In the genomic region with DNA sequence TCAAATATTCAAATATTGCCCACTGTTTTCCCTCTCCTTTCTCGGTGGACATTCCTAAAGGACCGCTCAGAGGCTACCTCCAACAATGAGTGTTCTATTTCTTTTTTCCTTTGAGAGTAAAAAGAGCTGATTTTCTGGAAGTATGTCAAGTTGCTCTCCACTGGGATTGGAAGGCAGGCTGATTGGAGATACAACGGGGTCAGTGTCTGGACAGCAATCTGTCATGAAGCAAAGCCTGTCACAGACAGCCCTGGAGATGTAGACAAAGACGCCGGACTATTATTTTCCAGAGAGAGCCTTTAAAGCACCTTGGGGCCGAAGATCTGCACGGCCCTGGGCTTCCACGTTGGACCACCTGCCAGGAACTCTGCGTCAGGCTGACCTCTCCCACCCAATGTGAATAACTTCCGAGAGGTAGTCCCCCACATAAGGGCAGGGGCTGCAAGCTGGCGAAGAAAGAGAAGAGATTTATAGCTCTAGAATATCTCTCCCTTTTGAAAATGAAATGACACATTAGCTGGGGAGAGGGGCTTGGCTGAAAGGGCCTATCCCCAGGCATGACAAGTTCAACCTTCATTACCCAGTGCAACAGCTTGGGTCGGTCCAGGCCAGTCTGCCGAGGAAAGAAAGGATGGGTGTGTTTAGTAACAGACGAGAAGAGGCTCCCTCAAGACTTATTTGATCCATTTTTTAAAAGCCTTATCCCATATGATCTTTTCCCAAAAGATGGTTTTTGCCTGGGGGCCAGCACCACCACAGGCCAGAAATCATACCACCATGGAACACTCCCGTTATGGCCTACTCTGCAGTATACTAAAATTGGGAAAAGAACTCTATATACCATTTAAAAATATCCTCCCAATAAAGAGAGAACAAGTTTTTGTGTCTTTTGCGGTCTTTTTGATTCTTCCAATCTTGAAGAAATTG, we compare ENCODE assay signal across 16 cellular contexts.
DNase-seq lines count a peak whose midpoint lies in the region; ATAC-seq and TF ChIP-seq lines count a peak whose summit lies in the region.
"Had no signal": no experiment of that assay in that cellular context is flagged by ENCODE, and none has a peak within 500 bp of the region (broad histone marks: within the 10 kb centered on the region; RNA-seq: fewer than 3 reads in every experiment).

No MANE protein-coding gene starts in this region.

- no peak overlapping the region for H3K9ac ChIP-seq in endodermal cell (ENCODE audit: extremely low read depth, low read length, poor library complexity, severe bottlenecking)

- DNase-seq in activated T-cell treated with anti-CD3 and anti-CD28 coated beads, Interleukin-2, amount 50 U/mL, for 72 hours = no peak
- no peak for DNase-seq in activated T-cell treated with anti-CD3 and anti-CD28 coated beads, Interleukin-2, amount 50 U/mL, for 24 hours
- DNase-seq in RPMI7951 (ENCODE audit: low read depth) = peak; percentile 52
- no peak for DNase-seq in endodermal cell
- DNase-seq in sciatic nerve (ENCODE audit: low spot score) = no peak
- DNase-seq in thyroid gland = no peak
- no peak for DNase-seq in SIG-M5 treated with dmso at 0.1 percent for 504 hours (lab: John Stamatoyannopoulos, UW; ENCODE audit: unreplicated experiment)
- no peak for DNase-seq in NCI-H2196 treated with DMSO at 0.1 percent for 48 hours (lab: John Stamatoyannopoulos, UW; ENCODE audit: unreplicated experiment)
- DNase-seq: activated gamma-delta T cell treated with Interleukin-2 at 50 U/mL for 16 hours, HCEC 1CT, NCI-H146, NCI-H2227 treated with DMSO at 0.1 percent for 48 hours had no signal

- no peak for TF ChIP-seq POLR2A in thyroid gland (IDR thresholded peaks at IDR 0.05)

- H3K36me3 ChIP-seq in endodermal cell (ENCODE audit: control insufficient read depth, insufficient read depth, low read length) (no peaks in the 10 kb centered on the region), thyroid gland (no peaks in the 10 kb centered on the region)

- WGBS in endodermal cell (ENCODE audit: insufficient coverage in 1 of 2, insufficient read length in 1 of 2), 2 experiments = 58 to 91% methylated on average over 7 to 16 of the region's 16 CpGs
- WGBS in thyroid gland, 2 donors = 75 to 85% methylated on average over 16 of the region's 16 CpGs

- H3K4me1 ChIP-seq in endodermal cell (ENCODE audit: control insufficient read depth, insufficient read depth, low read length) (no peaks in the 10 kb centered on the region), thyroid gland (no peaks in the 10 kb centered on the region)

- intact Hi-C loops in sciatic nerve (cut with DNase I) (no loop called here), thyroid gland (cut with DNase I) (no loop called here)

- H3K27me3 ChIP-seq in endodermal cell (ENCODE audit: control insufficient read depth, insufficient read depth, low read length, poor library complexity, severe bottlenecking) (no peaks in the 10 kb centered on the region), thyroid gland (no peaks in the 10 kb centered on the region)

- H3K9me3 ChIP-seq in endodermal cell (ENCODE audit: control insufficient read depth, low read length) (no peaks in the 10 kb centered on the region), thyroid gland (no peaks in the 10 kb centered on the region)

- H3K4me3 ChIP-seq in endodermal cell (ENCODE audit: low read length) = no peak overlapping the region
- no peak overlapping the region for H3K4me3 ChIP-seq in thyroid gland (replicated peaks in 1 of 3)

- no peaks in the 10 kb centered on the region for H3K27me3 Mint-ChIP-seq in activated T-cell treated with anti-CD3 and anti-CD28 coated beads, Interleukin-2, amount 50 U/mL, for 72 hours (ENCODE audit: low read depth)
- H3K27me3 Mint-ChIP-seq in activated T-cell treated with anti-CD3 and anti-CD28 coated beads, Interleukin-2, amount 50 U/mL, for 24 hours = no peaks in the 10 kb centered on the region
- H3K27me3 Mint-ChIP-seq in endodermal cell (ENCODE audit: insufficient read depth) = peaks cover under 1% of the 10 kb centered on the region
- H3K27me3 Mint-ChIP-seq: stimulated activated memory B cell treated with anti-CD40 and anti-IgM and Interleukin-4, amounts not matched to agents 10 μg/mL and 1 μg/mL and 100 μg/mL, for 72 hours had no signal

- H3K27ac ChIP-seq in endodermal cell (ENCODE audit: low read depth, low read length) (peak overlapping the region; percentile 82), thyroid gland (no peak overlapping the region)
- H3K27ac ChIP-seq: C4-2B, VCaP had no signal

- H3K36me3 Mint-ChIP-seq in activated T-cell treated with anti-CD3 and anti-CD28 coated beads, Interleukin-2, amount 50 U/mL, for 72 hours (ENCODE audit: insufficient read depth in 2 of 2) = no peaks in the 10 kb centered on the region
- H3K36me3 Mint-ChIP-seq in activated T-cell treated with anti-CD3 and anti-CD28 coated beads, Interleukin-2, amount 50 U/mL, for 24 hours (ENCODE audit: low read depth) = no peaks in the 10 kb centered on the region
- no peaks in the 10 kb centered on the region for H3K36me3 Mint-ChIP-seq in endodermal cell (ENCODE audit: low read depth)
- H3K36me3 Mint-ChIP-seq: stimulated activated memory B cell treated with anti-CD40 and anti-IgM and Interleukin-4, amounts not matched to agents 10 μg/mL and 1 μg/mL and 100 μg/mL, for 72 hours had no signal

- H3K4me1 Mint-ChIP-seq in activated T-cell treated with anti-CD3 and anti-CD28 coated beads, Interleukin-2, amount 50 U/mL, for 72 hours (ENCODE audit: low read depth) = peaks cover 22% of the 10 kb centered on the region
- peaks cover 21% of the 10 kb centered on the region for H3K4me1 Mint-ChIP-seq in activated T-cell treated with anti-CD3 and anti-CD28 coated beads, Interleukin-2, amount 50 U/mL, for 24 hours (ENCODE audit: low read depth)
- peaks cover under 1% of the 10 kb centered on the region for H3K4me1 Mint-ChIP-seq in endodermal cell
- H3K4me1 Mint-ChIP-seq: stimulated activated memory B cell treated with anti-CD40 and anti-IgM and Interleukin-4, amounts not matched to agents 10 μg/mL and 1 μg/mL and 100 μg/mL, for 72 hours had no signal

- TF ChIP-seq CTCF in endodermal cell (conservative IDR thresholded peaks at IDR 0.05) = no peak
- no peak for TF ChIP-seq CTCF in thyroid gland (IDR thresholded peaks at IDR 0.05)

- H3K4me3 Mint-ChIP-seq in activated T-cell treated with anti-CD3 and anti-CD28 coated beads, Interleukin-2, amount 50 U/mL, for 72 hours = peak overlapping the region in 1 of 2 donors; percentile 50
- H3K4me3 Mint-ChIP-seq in activated T-cell treated with anti-CD3 and anti-CD28 coated beads, Interleukin-2, amount 50 U/mL, for 24 hours = no peak overlapping the region
- H3K4me3 Mint-ChIP-seq in endodermal cell = no peak overlapping the region
- H3K4me3 Mint-ChIP-seq: nephron; stimulated activated memory B cell treated with anti-CD40 and anti-IgM and Interleukin-4, amounts not matched to agents 10 μg/mL and 1 μg/mL and 100 μg/mL, for 72 hours had no signal

- H3K9me3 Mint-ChIP-seq in activated T-cell treated with anti-CD3 and anti-CD28 coated beads, Interleukin-2, amount 50 U/mL, for 72 hours = no peaks in the 10 kb centered on the region
- H3K9me3 Mint-ChIP-seq in activated T-cell treated with anti-CD3 and anti-CD28 coated beads, Interleukin-2, amount 50 U/mL, for 24 hours = no peaks in the 10 kb centered on the region
- H3K9me3 Mint-ChIP-seq in endodermal cell = no peaks in the 10 kb centered on the region
- H3K9me3 Mint-ChIP-seq: nephron; stimulated activated memory B cell treated with anti-CD40 and anti-IgM and Interleukin-4, amounts not matched to agents 10 μg/mL and 1 μg/mL and 100 μg/mL, for 72 hours had no signal

- peak; percentile 34 to 47 for ATAC-seq in activated T-cell treated with anti-CD3 and anti-CD28 coated beads, Interleukin-2, amount 50 U/mL, for 72 hours (replicated peaks in 1 of 2)
- peak; percentile 44 for ATAC-seq in sciatic nerve
- ATAC-seq: stimulated activated memory B cell treated with anti-CD40 and anti-IgM and Interleukin-4, amounts not matched to agents 10 μg/mL and 1 μg/mL and 100 μg/mL, for 72 hours had no signal

- H3K27ac Mint-ChIP-seq in activated T-cell treated with anti-CD3 and anti-CD28 coated beads, Interleukin-2, amount 50 U/mL, for 72 hours = peak overlapping the region; percentile 72
- H3K27ac Mint-ChIP-seq in activated T-cell treated with anti-CD3 and anti-CD28 coated beads, Interleukin-2, amount 50 U/mL, for 24 hours = no peak overlapping the region
- no peak overlapping the region for H3K27ac Mint-ChIP-seq in endodermal cell
- H3K27ac Mint-ChIP-seq: nephron; stimulated activated memory B cell treated with anti-CD40 and anti-IgM and Interleukin-4, amounts not matched to agents 10 μg/mL and 1 μg/mL and 100 μg/mL, for 72 hours had no signal
